ENCODE assay signal across 1 cellular context in genomic region chr1:100184536-100184935, GRCh38.
TF ChIP-seq lines count a peak whose summit lies in the region.

No MANE protein-coding gene starts in this region.

TF ChIP-seq in GM12878, 131 proteins besides CTCF, POLR2A, EP300 and RAD21:
- no peak for TF ChIP-seq E2F8 (IDR thresholded peaks at IDR 0.05; ENCODE audit: low read depth, partially characterized antibody)
- TF ChIP-seq PAX5 (IDR thresholded peaks at IDR 0.05; ENCODE audit: borderline replicate concordance, low read depth, low read length) = peak; percentile 43; the same call in 1 of the 2 replicates
- TF ChIP-seq CBX5 (IDR thresholded peaks at IDR 0.05; ENCODE audit: low read depth) = 0 out of 2 replicates have a peak, but pooled peaks have one; percentile 61
- no peak for TF ChIP-seq RAD51 (IDR thresholded peaks at IDR 0.05)
- no peak for TF ChIP-seq MYC (IDR thresholded peaks at IDR 0.05; ENCODE audit: insufficient read depth, insufficient read length, insufficient replicate concordance, low read length, severe bottlenecking)
- TF ChIP-seq PBX3 (IDR thresholded peaks at IDR 0.05; ENCODE audit: insufficient replicate concordance, low read depth, low read length) = no peak
- no peak for TF ChIP-seq SKIL (IDR thresholded peaks at IDR 0.05; ENCODE audit: low read depth, poor library complexity, severe bottlenecking)
- no peak for TF ChIP-seq NFYA (IDR thresholded peaks at IDR 0.05; ENCODE audit: borderline replicate concordance, low read depth, low read length)
- 0 out of 2 replicates have a peak, but pooled peaks have one; percentile 21 for TF ChIP-seq MTA2 (IDR thresholded peaks at IDR 0.05; ENCODE audit: low read depth)
- TF ChIP-seq WRNIP1 (IDR thresholded peaks at IDR 0.05; ENCODE audit: borderline replicate concordance, low read depth, low read length) = no peak
- TF ChIP-seq EZH2 (IDR thresholded peaks at IDR 0.05; ENCODE audit: borderline replicate concordance, control insufficient read depth, low read depth, low read length) = no peak
- peak; percentile 96; the same call in 1 of the 2 replicates for TF ChIP-seq ZBED1 (IDR thresholded peaks at IDR 0.05; ENCODE audit: borderline replicate concordance)
- no peak for TF ChIP-seq LARP7 (IDR thresholded peaks at IDR 0.05)
